In genomic region chr11:109728056-109728455, GRCh38 we compare ENCODE assay signal across 20 cellular contexts.
DNase-seq lines count a peak whose midpoint lies in the region; ATAC-seq and TF ChIP-seq lines count a peak whose summit lies in the region.
"Had no signal": no experiment of that assay in that cellular context is flagged by ENCODE, and none has a peak within 500 bp of the region (broad histone marks: within the 10 kb centered on the region; RNA-seq: fewer than 3 reads in every experiment).

No MANE protein-coding gene starts in this region.

- no peak overlapping the region for H3K27ac ChIP-seq in HEK293 (ENCODE audit: extremely low read depth, low read depth, low read length)
- H3K27ac ChIP-seq in Panc1 (ENCODE audit: low read length), result no peak overlapping the region
- peak overlapping the region; percentile 69 for H3K27ac ChIP-seq in hepatocyte
- H3K27ac ChIP-seq in tibial nerve, result no peak overlapping the region
- H3K27ac ChIP-seq: right atrium auricular region, upper lobe of right lung had no signal

- ATAC-seq in Panc1, result no peak
- ATAC-seq in GM21717 (IDR thresholded peaks at IDR 0.05; ENCODE audit: unreplicated experiment), result no peak
- ATAC-seq: stimulated activated naive CD8-positive, alpha-beta T cell treated with anti-CD3 and anti-CD28 coated beads, Interleukin-15, amount 100 ng/mL, for 72 hours; upper lobe of right lung had no signal

- H3K36me3 ChIP-seq in HEK293 (ENCODE audit: control insufficient read depth in 2 of 2, insufficient read depth in 1 of 2, low read length in 2 of 2), result no peaks in the 10 kb centered on the region
- H3K36me3 ChIP-seq in Panc1 (ENCODE audit: control insufficient read depth, insufficient read depth, low read length), result no peaks in the 10 kb centered on the region
- H3K36me3 ChIP-seq in hepatocyte (replicated peaks; ENCODE audit: insufficient read depth, low read depth), result no peaks in the 10 kb centered on the region
- H3K36me3 ChIP-seq in tibial nerve, result no peaks in the 10 kb centered on the region
- H3K36me3 ChIP-seq: right atrium auricular region, upper lobe of right lung had no signal

- TF ChIP-seq EP300 in tibial nerve (IDR thresholded peaks at IDR 0.05), result no peak

- 0 out of 2 replicates have a peak, but pooled peaks cover 2% of the 10 kb centered on the region for H3K4me1 ChIP-seq in HEK293 (ENCODE audit: control insufficient read depth, insufficient read depth, low read length)
- no peaks in the 10 kb centered on the region for H3K4me1 ChIP-seq in Panc1 (ENCODE audit: control insufficient read depth, insufficient read depth, low read length)
- H3K4me1 ChIP-seq in hepatocyte (ENCODE audit: insufficient read depth), result no peaks in the 10 kb centered on the region
- no peaks in the 10 kb centered on the region for H3K4me1 ChIP-seq in tibial nerve
- H3K4me1 ChIP-seq: right atrium auricular region, upper lobe of right lung had no signal

- H3K27me3 ChIP-seq in Panc1 (ENCODE audit: control insufficient read depth, insufficient read depth, low read length) (no peaks in the 10 kb centered on the region), hepatocyte (no peaks in the 10 kb centered on the region), tibial nerve (no peaks in the 10 kb centered on the region)
- H3K27me3 ChIP-seq: right atrium auricular region, upper lobe of right lung had no signal

- in situ Hi-C loops in Panc1 (cut with HindIII; ENCODE audit: low pct_unique_long_range_greater_than_20kb, low sequenced_read_pairs), result no loop called here

- no peaks in the 10 kb centered on the region for H3K9me2 ChIP-seq in hepatocyte (replicated peaks; ENCODE audit: insufficient read depth)

- no peak overlapping the region for H3K4me3 ChIP-seq in HEK293 (ENCODE audit: low read depth, low read length)
- H3K4me3 ChIP-seq in Panc1 (ENCODE audit: low read depth in 2 of 2, low read length in 2 of 2), result no peak overlapping the region
- H3K4me3 ChIP-seq in hepatocyte, result no peak overlapping the region
- no peak overlapping the region for H3K4me3 ChIP-seq in tibial nerve
- H3K4me3 ChIP-seq: right atrium auricular region, upper lobe of right lung had no signal

- WGBS in hepatocyte (ENCODE audit: low lambda C conversion rate, missing lambda C conversion rate), result 37% methylated on average over 1 of the region's 1 CpG
- 66 to 88% methylated on average over 1 of the region's 1 CpG for WGBS in tibial nerve, 2 donors

- H4K20me1 ChIP-seq in hepatocyte (ENCODE audit: insufficient read depth, poor library complexity, severe bottlenecking), result no peaks in the 10 kb centered on the region

- H3K9me3 ChIP-seq in HEK293 (ENCODE audit: control insufficient read depth, insufficient read depth, low read depth, low read length) (no peaks in the 10 kb centered on the region), Panc1 (ENCODE audit: control insufficient read depth, insufficient read depth, low read depth, low read length) (no peaks in the 10 kb centered on the region), hepatocyte (ENCODE audit: low read depth) (no peaks in the 10 kb centered on the region), tibial nerve (peaks cover 0 to 4% (median 0%) of the 10 kb centered on the region in 4 donors)
- H3K9me3 ChIP-seq: right atrium auricular region, upper lobe of right lung had no signal

- H3K79me2 ChIP-seq in hepatocyte, result no peaks in the 10 kb centered on the region

- intact Hi-C loops in Panc1 (cut with micrococcal nuclease; ENCODE audit: unreplicated experiment), result no loop called here

- no peak for TF ChIP-seq POLR2A in tibial nerve (IDR thresholded peaks at IDR 0.05)

- POLR2A ChIA-PET in HEK293 (lab: Yijun Ruan, JAX), result no interaction called here
- POLR2A ChIA-PET in Panc1 (lab: Charles Lee), result no interaction called here

- DNase-seq in A172 (ENCODE audit: low spot score), result peak; percentile 69
- DNase-seq in Panc1 (ENCODE audit: low read depth, low spot score), result peak; percentile 15
- peak; percentile 44 for DNase-seq in hepatocyte (ENCODE audit: low spot score)
- no peak for DNase-seq in occipital lobe (lab: John Stamatoyannopoulos, UW)
- DNase-seq in tibial nerve (ENCODE audit: low spot score in 2 of 2), result no peak
- DNase-seq in NCI-H446 (lab: John Stamatoyannopoulos, UW), result no peak
- DNase-seq: activated CD8-positive, alpha-beta memory T cell treated with anti-CD3 and anti-CD28 coated beads, Interleukin-2, amount 50 U/mL, for 4 hours; activated gamma-delta T cell; erythroblast; immature natural killer cell; Karpas-422; mesendoderm; NCI-H1930; NCI-H526; nephron progenitor cell; stimulated activated naive CD8-positive, alpha-beta T cell treated with anti-CD3 and anti-CD28 coated beads, Interleukin-15, amount 100 ng/mL, for 72 hours; upper lobe of right lung had no signal

- no TSS peak for BruUV-seq in Panc1 (replicated peaks; lab: Mats Ljungman, UMichigan)

- H2AFZ ChIP-seq in hepatocyte, result no peak overlapping the region

- CTCF ChIA-PET in HEK293 (lab: Yijun Ruan, JAX), result no interaction called here
- CTCF ChIA-PET in Panc1 (lab: Charles Lee), result no interaction called here

- TF ChIP-seq CTCF in HEK293 (tag by site-specific recombination; IDR thresholded peaks at IDR 0.05), result no peak
- no peak for TF ChIP-seq CTCF in Panc1 (IDR thresholded peaks at IDR 0.05)
- no peak for TF ChIP-seq CTCF in hepatocyte (IDR thresholded peaks at IDR 0.05; ENCODE audit: poor library complexity)
- TF ChIP-seq CTCF in tibial nerve (IDR thresholded peaks at IDR 0.05), result no peak

- H3K4me2 ChIP-seq in hepatocyte, result no peak overlapping the region

TF ChIP-seq in HEK293, 187 proteins besides CTCF, POLR2A, EP300 and RAD21:
- TF ChIP-seq ZNF660 (tag by site-specific recombination; IDR thresholded peaks at IDR 0.05) (no peak), SP7 (tag by site-specific recombination; IDR thresholded peaks at IDR 0.05) (no peak), ZSCAN23 (tag by site-specific recombination; IDR thresholded peaks at IDR 0.05) (no peak), HOXD13 (CRISPR knock-in tag; IDR thresholded peaks at IDR 0.05; ENCODE audit: borderline replicate concordance) (peak; percentile 63; the same call in 1 of the 2 replicates), SETDB1 (IDR thresholded peaks at IDR 0.05; ENCODE audit: insufficient read length, low read length) (peak; percentile 34), OVOL3 (tag by site-specific recombination; IDR thresholded peaks at IDR 0.05) (no peak)

Comparison
In these comparisons a context has a peak if more than half of its experiments do, and no peak if none do; other contexts are left out.
1. DNase-seq: peak in A172 (single experiment), Panc1 (single experiment) and hepatocyte (single experiment); none in occipital lobe (single experiment), tibial nerve (0 of 2) and NCI-H446 (0 of 2).